Comparison of ENCODE assay signal across 12 cellular contexts in the genomic region with DNA sequence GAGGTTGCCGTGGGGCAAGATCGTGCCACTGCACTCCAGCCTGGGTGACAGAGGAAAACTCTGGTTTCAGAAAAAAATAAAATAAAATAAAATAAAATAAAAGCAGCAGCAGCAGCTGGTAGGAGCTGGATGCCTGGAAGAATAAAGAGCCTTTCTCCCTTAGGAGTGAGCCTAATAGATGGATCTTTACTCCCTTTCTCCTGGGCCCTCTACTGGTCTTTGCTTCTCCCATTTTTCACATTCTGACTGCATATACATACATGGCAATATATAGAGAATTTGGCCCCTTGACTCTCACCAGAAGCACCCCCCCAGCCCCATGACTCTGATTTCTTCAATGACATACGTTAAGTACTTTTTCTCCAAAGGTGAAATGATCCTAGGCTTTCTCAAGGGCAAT.
DNase-seq lines count a peak whose midpoint lies in the region; ATAC-seq and TF ChIP-seq lines count a peak whose summit lies in the region.
"Had no signal": no experiment of that assay in that cellular context is flagged by ENCODE, and none has a peak within 500 bp of the region (broad histone marks: within the 10 kb centered on the region; RNA-seq: fewer than 3 reads in every experiment).

No MANE protein-coding gene starts in this region.

- no peak for ATAC-seq in GM18868 (IDR thresholded peaks at IDR 0.05; ENCODE audit: unreplicated experiment)

- TF ChIP-seq CTCF in GM20000 (IDR thresholded peaks at IDR 0.05; ENCODE audit: extremely low read depth, missing control alignments) (peak; percentile 23), WI38 (IDR thresholded peaks at IDR 0.05; ENCODE audit: low read depth, low read length) (peak; percentile 34)

- DNase-seq in AG20443 (ENCODE audit: low spot score) (peak; percentile 28), GM20000 (ENCODE audit: low spot score) (no peak), iPS-NIHi7 (ENCODE audit: extremely low spot score) (peak; percentile 43), NCI-H2081 treated with DMSO at 0.1 percent for 48 hours (lab: John Stamatoyannopoulos, UW) (no peak), NCI-H524 treated with DMSO at 0.1 percent for 48 hours (lab: John Stamatoyannopoulos, UW) (no peak), UCSD-AML1 (lab: John Stamatoyannopoulos, UW; ENCODE audit: unreplicated experiment) (no peak)
- DNase-seq: activated T-cell treated with anti-CD3 and anti-CD28 coated beads, Interleukin-2, amount 50 U/mL, for 24 hours; cortex of kidney; NCI-H446; transverse colon had no signal

- no peak overlapping the region for H3K4me3 ChIP-seq in WI38 (ENCODE audit: low read depth, low read length)
- H3K4me3 ChIP-seq: transverse colon had no signal

Comparison
In these comparisons a context has a peak if more than half of its experiments do, and no peak if none do; other contexts are left out.
1. DNase-seq: peak in AG20443 (single experiment) and iPS-NIHi7 (single experiment); none in GM20000 (single experiment), NCI-H2081 treated with DMSO at 0.1 percent for 48 hours (single experiment), NCI-H524 treated with DMSO at 0.1 percent for 48 hours (single experiment) and UCSD-AML1 (single experiment).